In genomic region chr1:218702808-218703207, GRCh38 we compare ENCODE assay signal across 31 cellular contexts.
"Had no signal": no experiment of that assay in that cellular context is flagged by ENCODE, and none has a peak within 500 bp of the region (broad histone marks: within the 10 kb centered on the region; RNA-seq: fewer than 3 reads in every experiment).

No MANE protein-coding gene starts in this region.

- ATAC-seq: activated naive CD8-positive, alpha-beta T cell treated with anti-CD3 and anti-CD28 coated beads, Interleukin-2, amount 50 U/mL, for 24 hours had no signal

- H3K4me2 ChIP-seq: PC-9 had no signal

- H3K9me3 ChIP-seq: MG63 had no signal

- H2AFZ ChIP-seq: PC-9 had no signal

- DNase-seq: activated B cell treated with CpG ODN at 0.5 μM for 24 hours; activated CD4-positive, alpha-beta memory T cell treated with anti-CD3 and anti-CD28 coated beads for 36 hours; activated CD4-positive, alpha-beta T cell treated with anti-CD3 and anti-CD28 coated beads for 4 hours; activated CD4-positive, alpha-beta T cell treated with anti-CD3 and anti-CD28 coated beads, Interleukin-2, amount 50 U/mL, for 1 hour; activated CD4-positive, CD25-positive, alpha-beta regulatory T cell treated with anti-CD3 and anti-CD28 coated beads, Interleukin-2, amount 50 U/mL, for 72 hours; activated CD8-positive, alpha-beta memory T cell treated with anti-CD3 and anti-CD28 coated beads, Interleukin-2, amount 50 U/mL, for 4 hours; activated effector memory CD4-positive, alpha-beta T cell treated with Interleukin-2 at 50 U/mL for 16 hours; activated naive CD4-positive, alpha-beta T cell treated with anti-CD3 and anti-CD28 coated beads, Interleukin-2, amount 10 ng/mL, durations not matched to agents 7 days and 5 days; activated naive CD8-positive, alpha-beta T cell treated with anti-CD3 and anti-CD28 coated beads, Interleukin-2, amount 50 U/mL, for 24 hours; activated T-cell treated with anti-CD3 and anti-CD28 coated beads, Interleukin-2, amount 50 U/mL, for 48 hours; anterior cingulate cortex; brain microvascular endothelial cell; central memory CD4-positive, alpha-beta T cell; Karpas-422; KBM-7; MG63; NCI-H1048; NCI-H1105 treated with DMSO at 0.1 percent for 48 hours; NCI-H1436; NCI-H1694; NCI-H1930; NCI-H2081 treated with DMSO at 0.1 percent for 48 hours; NCI-H226; NCI-H446 treated with DMSO at 0.1 percent for 48 hours; PC-9; Right ventricle myocardium superior; SW 1271; T-helper 1 cell; T-helper 2 cell; T-helper 9 cell had no signal

- H3K4me3 ChIP-seq: MG63, PC-9 had no signal

- H3K36me3 ChIP-seq: brain microvascular endothelial cell, MG63 had no signal

- H3K27ac ChIP-seq: brain microvascular endothelial cell, PC-9, VCaP had no signal

- H3K27me3 ChIP-seq: brain microvascular endothelial cell, MG63 had no signal
